In genomic region chr17:7394452-7395191, GRCh38 we compare ENCODE assay signal across 1 cellular context.
A peak's percentile ranks its signal among the peaks of the same experiment; 100 is the strongest.
TF ChIP-seq lines count a peak whose summit lies in the region.

Gene PLSCR3, minus strand, starts transcription at chr17:7394525. Its CDS starts 415 bp downstream, at chr17:7394110.

TF ChIP-seq in K562, 482 proteins besides CTCF, POLR2A, EP300 and RAD21 (continued from another document and continues in another):
- TF ChIP-seq HDAC1 (IDR thresholded peaks at IDR 0.05) (peak in 1 of 2 experiments; percentile 69; a peak in 2 of 4 replicates), ARID2 (IDR thresholded peaks at IDR 0.05) (no peak), ZKSCAN8 (CRISPR knock-in tag; IDR thresholded peaks at IDR 0.05) (no peak), SRSF9 (IDR thresholded peaks at IDR 0.05; ENCODE audit: borderline replicate concordance, low read depth, low read length) (no peak), CBX3 (IDR thresholded peaks at IDR 0.05; ENCODE audit: borderline replicate concordance in 1 of 2, low read length in 2 of 2) (no peak), NCOA1 (IDR thresholded peaks at IDR 0.05; ENCODE audit: low read depth) (no peak), NR2F6 (CRISPR knock-in tag; IDR thresholded peaks at IDR 0.05) (no peak), CTCFL (IDR thresholded peaks at IDR 0.05; ENCODE audit: borderline replicate concordance, insufficient read depth, low read depth, low read length, poor library complexity, severe bottlenecking) (peak; percentile 64), PRPF4 (IDR thresholded peaks at IDR 0.05; ENCODE audit: insufficient read depth, low read depth, low read length, poor library complexity, severe bottlenecking) (no peak), ZNF277 (CRISPR knock-in tag; IDR thresholded peaks at IDR 0.05; ENCODE audit: borderline replicate concordance) (no peak), MCM3 (IDR thresholded peaks at IDR 0.05) (no peak), RBBP5 (IDR thresholded peaks at IDR 0.05; ENCODE audit: borderline replicate concordance, insufficient read depth, low read length, poor library complexity, severe bottlenecking) (peak; percentile 30), EHMT2 (IDR thresholded peaks at IDR 0.05) (no peak), HCFC1 (IDR thresholded peaks at IDR 0.05; ENCODE audit: low read depth, low read length) (no peak), ARID4B (CRISPR knock-in tag; IDR thresholded peaks at IDR 0.05) (peak; percentile 59; the same call in 1 of the 2 replicates), IRF2 (CRISPR knock-in tag; IDR thresholded peaks at IDR 0.05) (no peak), FOXA1 (IDR thresholded peaks at IDR 0.05; ENCODE audit: borderline replicate concordance) (no peak), ZNF511 (CRISPR knock-in tag; IDR thresholded peaks at IDR 0.05) (peak; percentile 22; the same call in 1 of the 2 replicates), CBX5 (IDR thresholded peaks at IDR 0.05; ENCODE audit: borderline replicate concordance, low read depth) (no peak), BDP1 (IDR thresholded peaks at IDR 0.05; ENCODE audit: insufficient read depth, insufficient read length) (no peak), ZNF324 (CRISPR knock-in tag; IDR thresholded peaks at IDR 0.05) (no peak), ZNF174 (CRISPR knock-in tag; IDR thresholded peaks at IDR 0.05) (no peak), FOXK1 (CRISPR knock-in tag; IDR thresholded peaks at IDR 0.05; ENCODE audit: borderline replicate concordance) (no peak), TCF7L2 (IDR thresholded peaks at IDR 0.05; ENCODE audit: low read depth, low read length) (no peak), POLR2H (tag; IDR thresholded peaks at IDR 0.05; ENCODE audit: low read depth) (no peak), ZBTB49 (CRISPR knock-in tag; IDR thresholded peaks at IDR 0.05; ENCODE audit: borderline replicate concordance) (no peak), ETS1 (conservative IDR thresholded peaks at IDR 0.05; ENCODE audit: control insufficient read depth, low read depth, low read length) (no peak; the same call in 1 of the 2 replicates), ZNF589 (CRISPR knock-in tag; IDR thresholded peaks at IDR 0.05; ENCODE audit: low read depth) (no peak), NR2C1 (IDR thresholded peaks at IDR 0.05) (no peak), NR2C1 (tag; IDR thresholded peaks at IDR 0.05) (no peak), ZSCAN29 (IDR thresholded peaks at IDR 0.05) (no peak), KAT8 (IDR thresholded peaks at IDR 0.05; ENCODE audit: low read depth) (no peak), ARNT (IDR thresholded peaks at IDR 0.05) (no peak), NONO (IDR thresholded peaks at IDR 0.05; ENCODE audit: low read depth in 2 of 2, low read length in 1 of 2) (no peak), CREM (IDR thresholded peaks at IDR 0.05; ENCODE audit: low read depth) (peak; percentile 38), PCBP1 (IDR thresholded peaks at IDR 0.05; ENCODE audit: low read depth, low read length, poor library complexity, severe bottlenecking) (no peak), NFRKB (IDR thresholded peaks at IDR 0.05; ENCODE audit: low read depth) (no peak), SMARCA4 (IDR thresholded peaks at IDR 0.05) (no peak), THAP7 (CRISPR knock-in tag; IDR thresholded peaks at IDR 0.05) (no peak), IFI16 (CRISPR knock-in tag; IDR thresholded peaks at IDR 0.05) (no peak), E2F6 (IDR thresholded peaks at IDR 0.05; ENCODE audit: borderline replicate concordance in 1 of 2, extremely low read depth in 1 of 2, insufficient read depth in 1 of 2, insufficient read length in 1 of 2, low read depth in 1 of 2, low read length in 1 of 2, poor library complexity in 1 of 2, severe bottlenecking in 1 of 2) (peak; percentile 74 to 82), MECOM (CRISPR knock-in tag; IDR thresholded peaks at IDR 0.05) (no peak), ESRRA (IDR thresholded peaks at IDR 0.05; ENCODE audit: borderline replicate concordance, low read depth) (0 out of 2 replicates have a peak, but pooled peaks have one; percentile 29), POLR2G (IDR thresholded peaks at IDR 0.05; ENCODE audit: low read depth, low read length) (peak; percentile 88), SMARCB1 (IDR thresholded peaks at IDR 0.05; ENCODE audit: insufficient read length, low read depth) (no peak), POLR3G (IDR thresholded peaks at IDR 0.05; ENCODE audit: extremely low read depth, insufficient read length, insufficient replicate concordance) (no peak), TBL1XR1 (IDR thresholded peaks at IDR 0.05; ENCODE audit: low read length in 2 of 2) (no peak), SP1 (CRISPR knock-in tag; IDR thresholded peaks at IDR 0.05) (no peak; the same call in 1 of the 2 replicates), PCBP2 (IDR thresholded peaks at IDR 0.05; ENCODE audit: low read depth, low read length, poor library complexity, severe bottlenecking) (no peak), ZNF224 (CRISPR knock-in tag; IDR thresholded peaks at IDR 0.05) (no peak), HDAC8 (tag; IDR thresholded peaks at IDR 0.05) (0 out of 2 replicates have a peak, but pooled peaks have one; percentile 51), ZFP30 (CRISPR knock-in tag; IDR thresholded peaks at IDR 0.05; ENCODE audit: borderline replicate concordance) (no peak), DEAF1 (CRISPR knock-in tag; IDR thresholded peaks at IDR 0.05) (no peak), ZNF133 (CRISPR knock-in tag; IDR thresholded peaks at IDR 0.05) (no peak), HDGF (IDR thresholded peaks at IDR 0.05) (no peak), HNRNPH1 (optimal IDR thresholded peaks at IDR 0.05; ENCODE audit: low read depth, low read length) (no peak), TGIF2 (CRISPR knock-in tag; IDR thresholded peaks at IDR 0.05) (no peak)
